In genomic region chr6:140346461-140346860, GRCh38 we compare ENCODE assay signal across 15 cellular contexts.
DNase-seq lines count a peak whose midpoint lies in the region; ATAC-seq, FAIRE-seq and TF ChIP-seq lines count a peak whose summit lies in the region.
"Had no signal": no experiment of that assay in that cellular context is flagged by ENCODE, and none has a peak within 500 bp of the region (broad histone marks: within the 10 kb centered on the region; RNA-seq: fewer than 3 reads in every experiment).

No MANE protein-coding gene starts in this region.

- TF ChIP-seq CTCF in HFFc6 (IDR thresholded peaks at IDR 0.05) (no peak), astrocyte (IDR thresholded peaks at IDR 0.05; ENCODE audit: insufficient read depth, low read depth, low read length) (no peak), left ventricle myocardium inferior (IDR thresholded peaks at IDR 0.05; ENCODE audit: borderline replicate concordance) (no peak), sigmoid colon (IDR thresholded peaks at IDR 0.05) (no peak)

- H3K36me3 ChIP-seq in astrocyte (ENCODE audit: insufficient read depth, low read length) (no peaks in the 10 kb centered on the region), left ventricle myocardium inferior (no peaks in the 10 kb centered on the region), sigmoid colon (no peaks in the 10 kb centered on the region)

- H3K27ac Mint-ChIP-seq in HFFc6 (peak overlapping the region; percentile 92), astrocyte (ENCODE audit: unreplicated experiment) (peak overlapping the region; percentile 79)
- H3K27ac Mint-ChIP-seq: activated naive CD8-positive, alpha-beta T cell had no signal

- H3K79me2 ChIP-seq in astrocyte (ENCODE audit: insufficient read depth, low read length) = no peaks in the 10 kb centered on the region

- TF ChIP-seq POLR2A in sigmoid colon (IDR thresholded peaks at IDR 0.05) = no peak

- TF ChIP-seq EP300 in sigmoid colon (IDR thresholded peaks at IDR 0.05) = no peak

- H3K36me3 Mint-ChIP-seq in HFFc6 (ENCODE audit: low read depth) (peaks cover 55% of the 10 kb centered on the region), astrocyte (ENCODE audit: low read depth, unreplicated experiment) (no peaks in the 10 kb centered on the region)
- H3K36me3 Mint-ChIP-seq: activated naive CD8-positive, alpha-beta T cell had no signal

- H4K20me1 ChIP-seq in astrocyte (ENCODE audit: insufficient read depth, low read length) = no peaks in the 10 kb centered on the region

- peak overlapping the region; percentile 11 for H3K4me2 ChIP-seq in astrocyte (ENCODE audit: low read length)

- H3K27me3 Mint-ChIP-seq in HFFc6 (ENCODE audit: insufficient read depth) (peaks cover under 1% of the 10 kb centered on the region), astrocyte (ENCODE audit: low read depth, unreplicated experiment) (no peaks in the 10 kb centered on the region)

- no peaks in the 10 kb centered on the region for H3K9me3 ChIP-seq in astrocyte (ENCODE audit: insufficient read depth, low read depth, low read length)
- no peaks in the 10 kb centered on the region for H3K9me3 ChIP-seq in left ventricle myocardium inferior (replicated peaks)
- no peaks in the 10 kb centered on the region for H3K9me3 ChIP-seq in sigmoid colon

- peak; percentile 66 for FAIRE-seq in astrocyte (lab: Jason Lieb, UNC)
- FAIRE-seq: TTC549 had no signal

- H3K4me1 ChIP-seq in astrocyte (ENCODE audit: insufficient read depth, low read length) = peaks cover 4% of the 10 kb centered on the region
- peaks cover 41% of the 10 kb centered on the region for H3K4me1 ChIP-seq in left ventricle myocardium inferior
- H3K4me1 ChIP-seq in sigmoid colon = peaks cover 0 to 14% (median 10%) of the 10 kb centered on the region in 4 donors

- no peak overlapping the region for H3K27ac ChIP-seq in astrocyte (ENCODE audit: low read depth, low read length)
- peak overlapping the region; percentile 64 for H3K27ac ChIP-seq in left ventricle myocardium inferior (replicated peaks)
- peak overlapping the region in 3 of 4 donors; percentile 16 to 62 (median 37) for H3K27ac ChIP-seq in sigmoid colon
- H3K27ac ChIP-seq: RWPE1 had no signal

- H3K9me3 Mint-ChIP-seq in HFFc6 = peaks cover 12% of the 10 kb centered on the region
- H3K9me3 Mint-ChIP-seq in astrocyte (ENCODE audit: unreplicated experiment) = no peaks in the 10 kb centered on the region

- peak; percentile 71 for DNase-seq in HFFc6
- peak; percentile 53 for DNase-seq in astrocyte (ENCODE audit: low read depth)
- DNase-seq in left ventricle myocardium inferior = no peak
- no peak for DNase-seq in sigmoid colon
- no peak for DNase-seq in central memory CD4-positive, alpha-beta T cell
- DNase-seq in middle frontal gyrus (ENCODE audit: extremely low spot score, low spot score) = no peak
- no peak for DNase-seq in NCI-H1105 (lab: John Stamatoyannopoulos, UW)
- DNase-seq: effector CD4-positive, alpha-beta T cell; hippocampal formation; NCI-H510A treated with DMSO at 0.1 percent for 48 hours; substantia nigra had no signal

- intact Hi-C loops in left ventricle myocardium inferior (cut with micrococcal nuclease) = no loop called here
- intact Hi-C loops in sigmoid colon (cut with DNase I) = no loop called here

- 67 to 80% methylated on average over 4 of the region's 4 CpGs for WGBS in sigmoid colon, 2 donors

- no peak overlapping the region for H2AFZ ChIP-seq in astrocyte (ENCODE audit: low read depth, low read length)

- H3K4me3 Mint-ChIP-seq in HFFc6 = peak overlapping the region; percentile 10; the same call in 1 of the 2 replicates
- no peak overlapping the region for H3K4me3 Mint-ChIP-seq in astrocyte (ENCODE audit: unreplicated experiment)
- H3K4me3 Mint-ChIP-seq: activated naive CD8-positive, alpha-beta T cell had no signal

- no peak overlapping the region for H3K9ac ChIP-seq in astrocyte (ENCODE audit: low read length)

- H3K27me3 ChIP-seq in astrocyte (ENCODE audit: insufficient read depth, low read length) = no peaks in the 10 kb centered on the region
- no peaks in the 10 kb centered on the region for H3K27me3 ChIP-seq in left ventricle myocardium inferior (ENCODE audit: low read depth)
- no peaks in the 10 kb centered on the region for H3K27me3 ChIP-seq in sigmoid colon

- H3K4me3 ChIP-seq in astrocyte (ENCODE audit: insufficient read depth, low read depth, low read length) (no peak overlapping the region), left ventricle myocardium inferior (no peak overlapping the region), sigmoid colon (no peak overlapping the region)

- no peak for ATAC-seq in GM19035 (IDR thresholded peaks at IDR 0.05; ENCODE audit: unreplicated experiment)

- peaks cover 69% of the 10 kb centered on the region for H3K4me1 Mint-ChIP-seq in HFFc6 (ENCODE audit: low read depth)
- peaks cover 32% of the 10 kb centered on the region for H3K4me1 Mint-ChIP-seq in astrocyte (ENCODE audit: low read depth, unreplicated experiment)

Comparison
In these comparisons a context has a peak if more than half of its experiments do, and no peak if none do; other contexts are left out.
1. DNase-seq: peak in HFFc6 (single experiment) and astrocyte (single experiment); none in left ventricle myocardium inferior (single experiment), sigmoid colon (single experiment), central memory CD4-positive, alpha-beta T cell (single experiment), middle frontal gyrus (single experiment) and NCI-H1105 (single experiment).